8 cellular contexts compared by ENCODE assay signal in genomic region chr2:208040199-208041171, GRCh38. TPM values are rescaled to one million over a fixed set of nuclear protein-coding genes. Genes with fewer than 3 reads are reported as not detected.
A peak's percentile ranks its signal among the peaks of the same experiment; 100 is the strongest.
DNase-seq lines count a peak whose midpoint lies in the region; ATAC-seq, FAIRE-seq and TF ChIP-seq lines count a peak whose summit lies in the region.

No MANE protein-coding gene starts in this region.

- intact Hi-C loops in pancreas (cut with DNase I) = loop anchor here in 1 of 3 donors (10.0 kb wide), 1 partner anchor 296 kb away; no protein-coding TSS in a partner anchor

- TF ChIP-seq CTCF in pancreas (IDR thresholded peaks at IDR 0.05) (peak; percentile 42 to 68 (median 54)), upper lobe of left lung (IDR thresholded peaks at IDR 0.05) (peak; percentile 58 to 75 (median 66))

- no peaks in the 10 kb centered on the region for H3K27me3 ChIP-seq in pancreas
- no peaks in the 10 kb centered on the region for H3K27me3 ChIP-seq in upper lobe of left lung

- TF ChIP-seq POLR2A in upper lobe of left lung (IDR thresholded peaks at IDR 0.05) = no peak

- H3K9me3 ChIP-seq in pancreas = no peaks in the 10 kb centered on the region
- H3K9me3 ChIP-seq in upper lobe of left lung = no peaks in the 10 kb centered on the region

- H3K36me3 ChIP-seq in pancreas (no peaks in the 10 kb centered on the region), upper lobe of left lung (no peaks in the 10 kb centered on the region)

- TF ChIP-seq EP300 in upper lobe of left lung (IDR thresholded peaks at IDR 0.05) = no peak

- DNase-seq in DMS 273 (lab: John Stamatoyannopoulos, UW; ENCODE audit: unreplicated experiment) = peak; percentile 87
- peak; percentile 54 for DNase-seq in HPDE6-E6E7 (ENCODE audit: extremely low spot score)
- DNase-seq in SHP77 treated with DMSO at 0.1 percent for 48 hours (lab: John Stamatoyannopoulos, UW) = peak; percentile 31
- peak; percentile 86 for DNase-seq in activated effector memory CD4-positive, alpha-beta T cell treated with anti-CD3 and anti-CD28 coated beads, Interleukin-2, amount 50 U/mL, for 16 hours
- DNase-seq in globus pallidus (ENCODE audit: low spot score) = peak; percentile 54
- DNase-seq in pancreas = peak; percentile 47 to 79 (median 60)
- DNase-seq in upper lobe of left lung = peak in 1 of 2 donors; percentile 68

- H3K27ac ChIP-seq in pancreas = no peak overlapping the region
- H3K27ac ChIP-seq in upper lobe of left lung = no peak overlapping the region

- H3K4me1 ChIP-seq in pancreas (no peaks in the 10 kb centered on the region), upper lobe of left lung (no peaks in the 10 kb centered on the region)

- WGBS in pancreas, 2 donors = 16 to 20% methylated on average over 8 of the region's 8 CpGs
- WGBS in upper lobe of left lung, 2 donors = 36 to 45% methylated on average over 8 of the region's 8 CpGs

- FAIRE-seq in pancreas (lab: Jason Lieb, UNC) = no peak

- ATAC-seq in GM21360 (IDR thresholded peaks at IDR 0.05; ENCODE audit: unreplicated experiment) = peak; percentile 86
- ATAC-seq in pancreas = peak; percentile 80 to 92 (median 87)
- ATAC-seq in upper lobe of left lung (ENCODE audit: low FRiP score in 2 of 2) = peak; percentile 80 to 86

- H3K4me3 ChIP-seq in pancreas (no peak overlapping the region), upper lobe of left lung (no peak overlapping the region)

RNA-seq across cellular contexts. Expression of gene PLEKHM3, which starts 15.2 kb away (rescaled TPM):
- 10 to 100 TPM in 1 of 6 donors, 1 to 10 TPM in 5; 4.6 to 10.2 (median 5.4) TPM for total RNA-seq in pancreas
- polyA plus RNA-seq in pancreas = 1 to 10 TPM; 3.0 to 5.6 TPM
- 10 to 100 TPM; 16.4 to 56.3 (median 28.6) TPM for total RNA-seq in upper lobe of left lung
